In genomic region chr16:79317521-79317920, GRCh38 we compare ENCODE assay signal across 18 cellular contexts.
"Had no signal": no experiment of that assay in that cellular context is flagged by ENCODE, and none has a peak within 500 bp of the region (broad histone marks: within the 10 kb centered on the region; RNA-seq: fewer than 3 reads in every experiment).

No MANE protein-coding gene starts in this region.

- DNase-seq: activated CD8-positive, alpha-beta memory T cell treated with anti-CD3 and anti-CD28 coated beads, Interleukin-2, amount 50 U/mL, for 48 hours; activated effector memory CD4-positive, alpha-beta T cell treated with Interleukin-2 at 50 U/mL for 16 hours; activated naive CD4-positive, alpha-beta T cell treated with anti-CD3 and anti-CD28 coated beads, Interleukin-2, amount 50 U/mL, for 16 hours; amniotic stem cell; caudate nucleus; mesendoderm; occipital lobe; right cardiac atrium; small intestine; stimulated activated CD4-positive, alpha-beta T cell treated with anti-CD3 and anti-CD28 coated beads, Interleukin-4, amount 100 ng/mL, for 4 hours; stimulated activated CD8-positive, alpha-beta memory T cell treated with anti-CD3 and anti-CD28 coated beads, Interleukin-4, amount 100 ng/mL, for 48 hours; stimulated activated naive CD8-positive, alpha-beta T cell treated with anti-CD3 and anti-CD28 coated beads, Interleukin-15, amount 100 ng/mL, for 72 hours; testis; upper lobe of left lung had no signal

- ATAC-seq: activated CD4-positive, CD25-positive, alpha-beta regulatory T cell treated with anti-CD3 and anti-CD28 coated beads, Interleukin-2, amount 50 U/mL, for 24 hours; right cardiac atrium; stimulated activated naive CD8-positive, alpha-beta T cell treated with anti-CD3 and anti-CD28 coated beads, Interleukin-15, amount 100 ng/mL, for 72 hours had no signal

- H3K4me3 ChIP-seq: prostate gland, testis, upper lobe of left lung had no signal

- H3K4me3 Mint-ChIP-seq: nephron; stimulated activated naive CD8-positive, alpha-beta T cell treated with anti-CD3 and anti-CD28 coated beads, Interleukin-15, amount 100 ng/mL, for 72 hours had no signal

- H3K9me3 ChIP-seq: prostate gland, testis, upper lobe of left lung had no signal

- H3K27ac ChIP-seq: prostate gland, testis, upper lobe of left lung had no signal

- H3K9me3 Mint-ChIP-seq: nephron; stimulated activated naive CD8-positive, alpha-beta T cell treated with anti-CD3 and anti-CD28 coated beads, Interleukin-15, amount 100 ng/mL, for 72 hours had no signal

- FAIRE-seq: colon, small intestine had no signal

- H3K4me1 ChIP-seq: prostate gland, testis, upper lobe of left lung had no signal

- H3K27me3 ChIP-seq: testis, upper lobe of left lung had no signal

- H3K27ac Mint-ChIP-seq: nephron; stimulated activated naive CD8-positive, alpha-beta T cell treated with anti-CD3 and anti-CD28 coated beads, Interleukin-15, amount 100 ng/mL, for 72 hours had no signal

- H3K36me3 ChIP-seq: prostate gland, upper lobe of left lung had no signal
